In genomic region chr6:35058827-35059522, GRCh38 we compare ENCODE assay signal across 2 cellular contexts.
TF ChIP-seq lines count a peak whose summit lies in the region.

No MANE protein-coding gene starts in this region.

TF ChIP-seq in GM12878, 131 proteins besides CTCF, POLR2A, EP300 and RAD21 (continued from another document):
- TF ChIP-seq RELB (IDR thresholded peaks at IDR 0.05; ENCODE audit: low read depth) (no peak), ZZZ3 (IDR thresholded peaks at IDR 0.05; ENCODE audit: control insufficient read depth, insufficient read length, low read depth) (no peak)

TF ChIP-seq in neural cell, 6 proteins besides CTCF, POLR2A, EP300 and RAD21 (continued from another document):
- TF ChIP-seq REST (IDR thresholded peaks at IDR 0.05; ENCODE audit: borderline replicate concordance) (no peak), SMC3 (conservative IDR thresholded peaks at IDR 0.05; ENCODE audit: poor library complexity) (no peak), MXI1 (conservative IDR thresholded peaks at IDR 0.05; ENCODE audit: poor library complexity, severe bottlenecking) (no peak)
